9 cellular contexts compared by ENCODE assay signal in genomic region chr20:31648064-31648463, GRCh38. TPM values are rescaled to one million over a fixed set of nuclear protein-coding genes. Genes with fewer than 3 reads are reported as not detected.
"Had no signal": no experiment of that assay in that cellular context is flagged by ENCODE, and none has a peak within 500 bp of the region (broad histone marks: within the 10 kb centered on the region; RNA-seq: fewer than 3 reads in every experiment).

No MANE protein-coding gene starts in this region.

RNA-seq across cellular contexts. Expression of gene COX4I2, which starts 10.4 kb away (rescaled TPM):
- total RNA-seq: M059J; NCI-H460; OCI-LY7; PC-9; RPMI7951; SJCRH30; SK-MEL-5; T-cell; T-helper 1 cell treated with Interleukin-12 subunit alpha and Interleukin-12 subunit beta and Interleukin-4 antibody, amounts not matched to agents 30 ng/mL and 1 ng/mL, for 36 hours had no signal
